In the genomic region with DNA sequence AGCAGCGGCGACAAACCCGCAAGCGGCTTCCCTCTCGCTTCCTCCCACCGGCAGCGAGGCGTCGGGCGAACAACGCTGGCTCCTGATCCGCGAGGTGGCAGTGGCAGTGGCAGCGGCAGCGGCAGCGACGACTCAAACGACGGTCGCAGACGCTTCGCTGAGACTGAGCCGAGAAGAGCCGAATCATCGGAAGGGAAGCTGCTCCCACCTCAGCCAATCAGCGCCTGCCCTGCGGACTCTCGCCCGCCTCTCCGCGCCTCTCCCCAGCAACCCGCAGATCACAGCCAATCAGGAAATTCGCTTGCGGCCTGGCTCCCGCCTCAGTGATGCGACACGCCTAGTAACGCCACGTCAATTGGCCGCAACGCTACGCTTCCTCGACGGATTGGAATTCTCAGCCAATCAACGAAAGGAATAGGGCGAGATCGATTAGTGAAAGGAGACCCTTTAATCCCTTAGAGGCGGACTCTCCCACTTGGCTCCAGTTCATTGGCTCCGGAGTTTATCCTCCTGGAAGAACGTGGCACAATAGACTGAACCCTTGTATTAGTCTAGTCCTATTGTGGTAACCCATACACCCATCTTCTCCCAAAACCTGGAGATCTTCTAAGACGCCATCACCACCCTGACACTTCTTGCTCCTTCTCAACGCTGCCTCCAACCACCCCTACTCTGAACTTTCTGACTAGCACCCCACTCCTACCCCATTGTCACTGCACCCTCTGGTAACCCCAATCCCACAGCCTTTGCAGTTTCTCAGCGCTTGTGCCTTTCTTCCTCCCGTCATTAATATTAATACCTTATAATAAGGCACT, we compare ENCODE assay signal across 1 cellular context.
TF ChIP-seq lines count a peak whose summit lies in the region.

Gene VCP (minus strand): TSS at position 165 of the 815 bp plus-strand sequence. CDS start 272 bp downstream, outside the sequence.

TF ChIP-seq in HepG2, 621 proteins besides CTCF, POLR2A, EP300 and RAD21 (continued from another document and continues in another):
- peak; percentile 4; the same call in 1 of the 2 replicates for TF ChIP-seq ARID5B (CRISPR knock-in tag; IDR thresholded peaks at IDR 0.05)
- TF ChIP-seq NR2F1 (CRISPR knock-in tag; IDR thresholded peaks at IDR 0.05): no peak
- TF ChIP-seq ZNF543 (CRISPR knock-in tag; IDR thresholded peaks at IDR 0.05): no peak
- TF ChIP-seq, protein P1, sequence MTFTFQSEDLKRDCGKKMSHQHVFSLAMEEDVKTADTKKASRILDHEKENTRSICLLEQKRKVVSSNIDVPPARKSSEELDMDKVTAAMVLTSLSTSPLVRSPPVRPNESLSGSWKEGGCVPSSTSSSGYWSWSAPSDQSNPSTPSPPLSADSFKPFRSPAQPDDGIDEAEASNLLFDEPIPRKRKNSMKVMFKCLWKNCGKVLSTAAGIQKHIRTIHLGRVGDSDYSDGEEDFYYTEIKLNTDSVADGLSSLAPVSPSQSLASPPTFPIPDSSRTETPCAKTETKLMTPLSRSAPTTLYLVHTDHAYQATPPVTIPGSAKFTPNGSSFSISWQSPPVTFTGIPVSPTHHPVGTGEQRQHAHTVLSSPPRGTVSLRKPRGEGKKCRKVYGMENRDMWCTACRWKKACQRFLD (CRISPR knock-in tag; IDR thresholded peaks at IDR 0.05; ENCODE audit: borderline replicate concordance): no peak
- TF ChIP-seq DMAP1 (CRISPR knock-in tag; IDR thresholded peaks at IDR 0.05): no peak
- TF ChIP-seq ZMYM4 (CRISPR knock-in tag; IDR thresholded peaks at IDR 0.05): peak; percentile 83
- no peak; the same call in 1 of the 2 replicates for TF ChIP-seq ZNF333 (CRISPR knock-in tag; IDR thresholded peaks at IDR 0.05; ENCODE audit: borderline replicate concordance)
- TF ChIP-seq STAT6 (CRISPR knock-in tag; IDR thresholded peaks at IDR 0.05; ENCODE audit: borderline replicate concordance): no peak
- TF ChIP-seq SPEN (CRISPR knock-in tag; IDR thresholded peaks at IDR 0.05; ENCODE audit: low read depth): no peak
- TF ChIP-seq ZNF317 (CRISPR knock-in tag; IDR thresholded peaks at IDR 0.05): no peak
- no peak; the same call in 1 of the 2 replicates for TF ChIP-seq CENPBD1 (CRISPR knock-in tag; IDR thresholded peaks at IDR 0.05; ENCODE audit: borderline replicate concordance, low read depth)
- TF ChIP-seq ZNF180 (CRISPR knock-in tag; IDR thresholded peaks at IDR 0.05; ENCODE audit: borderline replicate concordance, low read depth): 0 out of 2 replicates have a peak, but pooled peaks have one; percentile 80
- TF ChIP-seq KDM4B (CRISPR knock-in tag; IDR thresholded peaks at IDR 0.05): no peak
- TF ChIP-seq EED (CRISPR knock-in tag; IDR thresholded peaks at IDR 0.05): peak; percentile 82; the same call in 1 of the 2 replicates
- no peak for TF ChIP-seq NR2F6 (IDR thresholded peaks at IDR 0.05)
- TF ChIP-seq NR2F6 (CRISPR knock-in tag; IDR thresholded peaks at IDR 0.05): no peak; the same call in 1 of the 2 replicates
- no peak for TF ChIP-seq ZFP36L1 (CRISPR knock-in tag; IDR thresholded peaks at IDR 0.05)
- no peak; the same call in 1 of the 2 replicates for TF ChIP-seq HIC2 (CRISPR knock-in tag; IDR thresholded peaks at IDR 0.05; ENCODE audit: low read depth)
- no peak for TF ChIP-seq IKZF4 (CRISPR knock-in tag; IDR thresholded peaks at IDR 0.05; ENCODE audit: borderline replicate concordance, low read depth, not compliant biosample characterization)
- no peak for TF ChIP-seq PCBP2 (optimal IDR thresholded peaks at IDR 0.05; ENCODE audit: low read depth, low read length, poor library complexity, severe bottlenecking)
- TF ChIP-seq HOXA7 (CRISPR knock-in tag; IDR thresholded peaks at IDR 0.05): no peak
- TF ChIP-seq PLSCR1 (CRISPR knock-in tag; IDR thresholded peaks at IDR 0.05; ENCODE audit: borderline replicate concordance): no peak
- TF ChIP-seq ETV5 (CRISPR knock-in tag; IDR thresholded peaks at IDR 0.05; ENCODE audit: borderline replicate concordance): no peak
- TF ChIP-seq, protein P2, sequence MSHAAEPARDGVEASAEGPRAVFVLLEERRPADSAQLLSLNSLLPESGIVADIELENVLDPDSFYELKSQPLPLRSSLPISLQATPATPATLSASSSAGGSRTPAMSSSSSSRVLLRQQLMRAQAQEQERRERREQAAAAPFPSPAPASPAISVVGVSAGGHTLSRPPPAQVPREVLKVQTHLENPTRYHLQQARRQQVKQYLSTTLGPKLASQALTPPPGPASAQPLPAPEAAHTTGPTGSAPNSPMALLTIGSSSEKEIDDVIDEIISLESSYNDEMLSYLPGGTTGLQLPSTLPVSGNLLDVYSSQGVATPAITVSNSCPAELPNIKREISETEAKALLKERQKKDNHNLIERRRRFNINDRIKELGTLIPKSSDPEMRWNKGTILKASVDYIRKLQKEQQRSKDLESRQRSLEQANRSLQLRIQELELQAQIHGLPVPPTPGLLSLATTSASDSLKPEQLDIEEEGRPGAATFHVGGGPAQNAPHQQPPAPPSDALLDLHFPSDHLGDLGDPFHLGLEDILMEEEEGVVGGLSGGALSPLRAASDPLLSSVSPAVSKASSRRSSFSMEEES (CRISPR knock-in tag; IDR thresholded peaks at IDR 0.05): no peak
- TF ChIP-seq NR1H2 (CRISPR knock-in tag; IDR thresholded peaks at IDR 0.05; ENCODE audit: borderline replicate concordance, low read depth): 0 out of 2 replicates have a peak, but pooled peaks have one; percentile 6
- no peak for TF ChIP-seq ZNF768 (CRISPR knock-in tag; IDR thresholded peaks at IDR 0.05)
- TF ChIP-seq ZNF552 (CRISPR knock-in tag; IDR thresholded peaks at IDR 0.05; ENCODE audit: borderline replicate concordance): peak; percentile 65; the same call in 1 of the 2 replicates
- TF ChIP-seq, protein P3, sequence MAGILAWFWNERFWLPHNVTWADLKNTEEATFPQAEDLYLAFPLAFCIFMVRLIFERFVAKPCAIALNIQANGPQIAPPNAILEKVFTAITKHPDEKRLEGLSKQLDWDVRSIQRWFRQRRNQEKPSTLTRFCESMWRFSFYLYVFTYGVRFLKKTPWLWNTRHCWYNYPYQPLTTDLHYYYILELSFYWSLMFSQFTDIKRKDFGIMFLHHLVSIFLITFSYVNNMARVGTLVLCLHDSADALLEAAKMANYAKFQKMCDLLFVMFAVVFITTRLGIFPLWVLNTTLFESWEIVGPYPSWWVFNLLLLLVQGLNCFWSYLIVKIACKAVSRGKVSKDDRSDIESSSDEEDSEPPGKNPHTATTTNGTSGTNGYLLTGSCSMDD (CRISPR knock-in tag; IDR thresholded peaks at IDR 0.05): peak; percentile 46; the same call in 1 of the 2 replicates
- no peak for TF ChIP-seq ZNF7 (CRISPR knock-in tag; IDR thresholded peaks at IDR 0.05)
- peak; percentile 16 for TF ChIP-seq FOXA3 (CRISPR knock-in tag; IDR thresholded peaks at IDR 0.05)
- TF ChIP-seq ZFP82 (CRISPR knock-in tag; IDR thresholded peaks at IDR 0.05; ENCODE audit: borderline replicate concordance): no peak; the same call in 1 of the 2 replicates
- TF ChIP-seq, protein P4, sequence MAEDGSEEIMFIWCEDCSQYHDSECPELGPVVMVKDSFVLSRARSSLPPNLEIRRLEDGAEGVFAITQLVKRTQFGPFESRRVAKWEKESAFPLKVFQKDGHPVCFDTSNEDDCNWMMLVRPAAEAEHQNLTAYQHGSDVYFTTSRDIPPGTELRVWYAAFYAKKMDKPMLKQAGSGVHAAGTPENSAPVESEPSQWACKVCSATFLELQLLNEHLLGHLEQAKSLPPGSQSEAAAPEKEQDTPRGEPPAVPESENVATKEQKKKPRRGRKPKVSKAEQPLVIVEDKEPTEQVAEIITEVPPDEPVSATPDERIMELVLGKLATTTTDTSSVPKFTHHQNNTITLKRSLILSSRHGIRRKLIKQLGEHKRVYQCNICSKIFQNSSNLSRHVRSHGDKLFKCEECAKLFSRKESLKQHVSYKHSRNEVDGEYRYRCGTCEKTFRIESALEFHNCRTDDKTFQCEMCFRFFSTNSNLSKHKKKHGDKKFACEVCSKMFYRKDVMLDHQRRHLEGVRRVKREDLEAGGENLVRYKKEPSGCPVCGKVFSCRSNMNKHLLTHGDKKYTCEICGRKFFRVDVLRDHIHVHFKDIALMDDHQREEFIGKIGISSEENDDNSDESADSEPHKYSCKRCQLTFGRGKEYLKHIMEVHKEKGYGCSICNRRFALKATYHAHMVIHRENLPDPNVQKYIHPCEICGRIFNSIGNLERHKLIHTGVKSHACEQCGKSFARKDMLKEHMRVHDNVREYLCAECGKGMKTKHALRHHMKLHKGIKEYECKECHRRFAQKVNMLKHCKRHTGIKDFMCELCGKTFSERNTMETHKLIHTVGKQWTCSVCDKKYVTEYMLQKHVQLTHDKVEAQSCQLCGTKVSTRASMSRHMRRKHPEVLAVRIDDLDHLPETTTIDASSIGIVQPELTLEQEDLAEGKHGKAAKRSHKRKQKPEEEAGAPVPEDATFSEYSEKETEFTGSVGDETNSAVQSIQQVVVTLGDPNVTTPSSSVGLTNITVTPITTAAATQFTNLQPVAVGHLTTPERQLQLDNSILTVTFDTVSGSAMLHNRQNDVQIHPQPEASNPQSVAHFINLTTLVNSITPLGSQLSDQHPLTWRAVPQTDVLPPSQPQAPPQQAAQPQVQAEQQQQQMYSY (CRISPR knock-in tag; IDR thresholded peaks at IDR 0.05): no peak
- TF ChIP-seq SP140L (CRISPR knock-in tag; IDR thresholded peaks at IDR 0.05; ENCODE audit: borderline replicate concordance): no peak
- no peak for TF ChIP-seq ZNF550 (CRISPR knock-in tag; IDR thresholded peaks at IDR 0.05; ENCODE audit: borderline replicate concordance)
- no peak; the same call in 1 of the 2 replicates for TF ChIP-seq ZNF547 (CRISPR knock-in tag; IDR thresholded peaks at IDR 0.05)
- TF ChIP-seq PAX8 (CRISPR knock-in tag; IDR thresholded peaks at IDR 0.05; ENCODE audit: borderline replicate concordance): no peak
- peak; percentile 56; the same call in 1 of the 2 replicates for TF ChIP-seq ZNF616 (CRISPR knock-in tag; IDR thresholded peaks at IDR 0.05; ENCODE audit: low read depth)
- TF ChIP-seq NFIC (IDR thresholded peaks at IDR 0.05; ENCODE audit: low read length): no peak
- TF ChIP-seq ZNF432 (CRISPR knock-in tag; IDR thresholded peaks at IDR 0.05; ENCODE audit: borderline replicate concordance): no peak
- no peak for TF ChIP-seq CBX2 (IDR thresholded peaks at IDR 0.05; ENCODE audit: low read depth, low read length)
- no peak for TF ChIP-seq CBX2 (CRISPR knock-in tag; IDR thresholded peaks at IDR 0.05; ENCODE audit: low read depth)
- TF ChIP-seq TAF15 (IDR thresholded peaks at IDR 0.05; ENCODE audit: low read depth, low read length, poor library complexity, severe bottlenecking): no peak
